In genomic region chr20:35368616-35369423, GRCh38 we compare ENCODE assay signal across 14 cellular contexts. TPM values are rescaled to one million over a fixed set of nuclear protein-coding genes. Genes with fewer than 3 reads are reported as not detected.
DNase-seq lines count a peak whose midpoint lies in the region; ATAC-seq and TF ChIP-seq lines count a peak whose summit lies in the region.
"Had no signal": no experiment of that assay in that cellular context is flagged by ENCODE, and none has a peak within 500 bp of the region (broad histone marks: within the 10 kb centered on the region; RNA-seq: fewer than 3 reads in every experiment).

No MANE protein-coding gene starts in this region.

- no peak for TF ChIP-seq CTCF in IMR-90 (conservative IDR thresholded peaks at IDR 0.05; ENCODE audit: low read depth, low read length)

- no TSS peak for BruUV-seq in IMR-90 (replicated peaks; lab: Mats Ljungman, UMichigan)

- TF ChIP-seq RAD21 in IMR-90 (IDR thresholded peaks at IDR 0.05; ENCODE audit: low read length), result no peak

- no peak overlapping the region for H2BK15ac ChIP-seq in IMR-90 (ENCODE audit: low read depth, low read length)

- in situ Hi-C loops in IMR-90 (cut with MboI; ENCODE audit: low sequenced_read_pairs), result no loop called here

- ATAC-seq in IMR-90 (ENCODE audit: low read depth) (peak; percentile 44; the same call in 1 of the 2 replicates), Right ventricle myocardium superior (ENCODE audit: poor library complexity) (peak; percentile 95), GM18907 (IDR thresholded peaks at IDR 0.05; ENCODE audit: unreplicated experiment) (no peak), HG03439 (IDR thresholded peaks at IDR 0.05; ENCODE audit: unreplicated experiment) (no peak)

- TF ChIP-seq POLR2A in IMR-90 (IDR thresholded peaks at IDR 0.05; ENCODE audit: low read depth, low read length), result no peak

- dilution Hi-C loops in IMR-90 (cut with HindIII; ENCODE audit: low sequenced_read_pairs, unreplicated experiment), result no loop called here

- peak overlapping the region; percentile 30 for H2AK9ac ChIP-seq in IMR-90 (replicated peaks; ENCODE audit: low read depth, low read length, poor library complexity)

- no peak overlapping the region for H3K9ac ChIP-seq in IMR-90 (ENCODE audit: low read depth, low read length)

- no peak overlapping the region for H2BK5ac ChIP-seq in IMR-90 (ENCODE audit: low read depth, low read length, poor library complexity, severe bottlenecking)

- H2BK120ac ChIP-seq in IMR-90 (ENCODE audit: low read depth, low read length), result peak overlapping the region; percentile 49

- peak overlapping the region; percentile 13; the same call in 1 of the 2 replicates for H2AK5ac ChIP-seq in IMR-90 (ENCODE audit: low read depth, low read length)

- no peak overlapping the region for H3K4me2 ChIP-seq in IMR-90 (ENCODE audit: low read depth, low read length)
- H3K4me2 ChIP-seq: PC-9 had no signal

- peak overlapping the region in 1 of 2 experiments; percentile 63; a peak in 2 of 4 replicates for H4K8ac ChIP-seq in IMR-90 (ENCODE audit: low read depth in 2 of 2, low read length in 2 of 2)

- CTCF ChIA-PET in IMR-90 (lab: Yijun Ruan, JAX), result no interaction called here

- peak overlapping the region; percentile 35; the same call in 1 of the 2 replicates for H3K23ac ChIP-seq in IMR-90 (ENCODE audit: low read depth, low read length)

- no peak overlapping the region for H3K27ac ChIP-seq in IMR-90 (ENCODE audit: insufficient read depth, low read length)
- H3K27ac ChIP-seq: HL-60, PC-9, stomach had no signal

- intact Hi-C loops in IMR-90 (cut with micrococcal nuclease) (no loop called here), Right ventricle myocardium superior (cut with DNase I) (no loop called here)

- peak overlapping the region; percentile 3 for H3K4ac ChIP-seq in IMR-90 (ENCODE audit: low read depth, low read length)

- peaks cover 15 to 28% of the 10 kb centered on the region in 2 experiments for H3K79me1 ChIP-seq in IMR-90 (ENCODE audit: low read depth in 1 of 2, low read length in 2 of 2)

- H3K56ac ChIP-seq in IMR-90 (ENCODE audit: extremely low read depth, insufficient read depth, low read length), result no peak overlapping the region

- peak overlapping the region; percentile 51; the same call in 1 of the 2 replicates for H3K14ac ChIP-seq in IMR-90 (replicated peaks; ENCODE audit: low read depth, low read length)

- peak overlapping the region; percentile 57; the same call in 1 of the 2 replicates for H3K18ac ChIP-seq in IMR-90 (ENCODE audit: low read depth, low read length)

- H4K5ac ChIP-seq in IMR-90 (ENCODE audit: low read depth, low read length), result peak overlapping the region; percentile 52; the same call in 1 of the 2 replicates

- DNase-seq in IMR-90 (no peak), SIG-M5 treated with dmso at 0.1 percent for 504 hours (lab: John Stamatoyannopoulos, UW; ENCODE audit: unreplicated experiment) (peak; percentile 60), Right ventricle myocardium superior (peak; percentile 53), pons (ENCODE audit: low spot score) (peak; percentile 40), HUDEP-2 (lab: John Stamatoyannopoulos, UW; ENCODE audit: unreplicated experiment in 76 of 76) (no peak), mesenteric fat pad (ENCODE audit: low spot score) (no peak)
- DNase-seq: NCI-H1436 treated with DMSO at 0.1 percent for 48 hours; PC-9; stimulated activated CD4-positive, alpha-beta T cell treated with anti-CD3 and anti-CD28 coated beads, Interleukin-2, amount 100 ng/mL, for 48 hours; stomach; T1000 had no signal

- H3K9me1 ChIP-seq in IMR-90 (ENCODE audit: insufficient read depth, low read length), result no peaks in the 10 kb centered on the region; the same call in none of the 2 replicates

- no peaks in the 10 kb centered on the region for H4K20me1 ChIP-seq in IMR-90 (ENCODE audit: insufficient read depth, low read length)

- H2BK20ac ChIP-seq in IMR-90 (ENCODE audit: low read depth, low read length), result no peak overlapping the region

- H3K4me1 ChIP-seq in IMR-90 (ENCODE audit: control insufficient read depth, insufficient read depth, low read length), result peaks cover 7% of the 10 kb centered on the region
- H3K4me1 ChIP-seq: stomach had no signal

- no peak overlapping the region for H3K4me3 ChIP-seq in IMR-90 (ENCODE audit: insufficient read depth, low read depth, low read length)
- H3K4me3 ChIP-seq: PC-9, stomach had no signal

- no peaks in the 10 kb centered on the region for H3K9me3 ChIP-seq in IMR-90 (ENCODE audit: control insufficient read depth, insufficient read depth, low read length)
- H3K9me3 ChIP-seq: stomach had no signal

- POLR2A ChIA-PET in IMR-90 (lab: Charles Lee; ENCODE audit: unreplicated experiment), result no interaction called here

- peak overlapping the region; percentile 18 for H2AFZ ChIP-seq in IMR-90 (replicated peaks; ENCODE audit: low read length, poor library complexity)
- H2AFZ ChIP-seq: PC-9 had no signal

- no CpG with 5 or more reads among the region's 3 CpGs for WGBS in IMR-90 (ENCODE audit: extremely low coverage in 2 of 2, insufficient read length in 1 of 2), 2 experiments

- no peak overlapping the region; the same call in 1 of the 2 replicates for H4K91ac ChIP-seq in IMR-90 (ENCODE audit: insufficient read depth, low read depth, low read length)

- H3K27me3 ChIP-seq in IMR-90 (ENCODE audit: control insufficient read depth, insufficient read depth, low read length), result no peaks in the 10 kb centered on the region
- H3K27me3 ChIP-seq: stomach had no signal

- peaks cover 11% of the 10 kb centered on the region for H3K36me3 ChIP-seq in IMR-90 (ENCODE audit: control insufficient read depth, insufficient read depth, low read length)

TF ChIP-seq in IMR-90, 13 proteins besides CTCF, POLR2A, EP300 and RAD21:
- TF ChIP-seq USF2 (IDR thresholded peaks at IDR 0.05; ENCODE audit: low read depth, low read length) (no peak), BHLHE40 (IDR thresholded peaks at IDR 0.05; ENCODE audit: low read depth, low read length) (no peak), RFX5 (IDR thresholded peaks at IDR 0.05; ENCODE audit: low read depth, low read length) (no peak), ELK1 (IDR thresholded peaks at IDR 0.05; ENCODE audit: borderline replicate concordance, low read depth, low read length) (no peak), CHD1 (IDR thresholded peaks at IDR 0.05; ENCODE audit: low read depth, low read length) (no peak)

RNA-seq across cellular contexts. Expression of gene UQCC1, which starts 43.0 kb away (rescaled TPM):
- total RNA-seq in IMR-90 (2012; rRNA removed), result 28.7 and 30.8 TPM in 2 replicates
- polyA plus RNA-seq in IMR-90 (2012; rRNA removed), result 35.6 and 36.4 TPM in 2 replicates
- 20.8 and 26.6 TPM in 2 replicates for polyA plus RNA-seq in IMR-90 (2012; cell fraction: cytosol; rRNA removed)
- polyA plus RNA-seq in IMR-90 (2012; cell fraction: nucleus; rRNA removed; ENCODE audit: low replicate concordance), result 45.7 and 102 TPM in 2 replicates
- total RNA-seq in Right ventricle myocardium superior, result 155 TPM
- total RNA-seq in mesenteric fat pad, result 37.7 TPM

Comparison
In these comparisons a context has a peak if more than half of its experiments do, and no peak if none do; other contexts are left out.
1. ATAC-seq: peak in IMR-90 (single experiment) and Right ventricle myocardium superior (single experiment); none in GM18907 (single experiment) and HG03439 (single experiment).
2. DNase-seq: peak in SIG-M5 treated with dmso at 0.1 percent for 504 hours (single experiment), Right ventricle myocardium superior (single experiment) and pons (single experiment); none in IMR-90 (single experiment), HUDEP-2 (0 of 76) and mesenteric fat pad (single experiment).